7 cellular contexts compared by ENCODE assay signal in the genomic region with DNA sequence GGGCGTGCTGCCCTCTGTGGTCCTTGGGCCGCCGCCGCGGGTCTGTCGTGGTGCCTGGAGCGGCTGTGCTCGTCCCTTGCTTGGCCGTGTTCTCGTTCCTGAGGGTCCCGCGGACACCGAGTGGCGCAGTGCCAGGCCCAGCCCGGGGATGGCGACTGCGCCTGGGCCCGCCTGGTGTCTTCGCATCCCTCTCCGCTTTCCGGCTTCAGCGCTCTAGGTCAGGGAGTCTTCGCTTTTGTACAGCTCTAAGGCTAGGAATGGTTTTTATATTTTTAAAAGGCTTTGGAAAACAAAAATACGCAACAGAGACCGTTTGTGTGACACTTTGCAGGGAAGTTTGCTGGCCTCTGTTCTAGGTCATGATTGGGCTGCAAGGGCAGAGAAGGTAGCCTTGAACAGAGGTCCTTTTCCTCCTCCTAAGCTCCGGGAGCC. TPM values are rescaled to one million over a fixed set of nuclear protein-coding genes. Genes with fewer than 3 reads are reported as not detected.
DNase-seq lines count a peak whose midpoint lies in the region; ATAC-seq and TF ChIP-seq lines count a peak whose summit lies in the region.

No MANE protein-coding gene starts in this region.

- H3K9me3 ChIP-seq in neuron (ENCODE audit: low read length): no peaks in the 10 kb centered on the region

- peak overlapping the region; percentile 72 for H3K4me3 ChIP-seq in neuron (ENCODE audit: low read length)

- POLR2A ChIA-PET in WTC11 (lab: Charles Lee): no interaction called here

- H3K4me1 Mint-ChIP-seq in WTC11: peaks cover 33% of the 10 kb centered on the region

- DNase-seq in GM03348 (ENCODE audit: low spot score) (peak; percentile 16), HK-2 (ENCODE audit: unreplicated experiment) (peak; percentile 35), WTC11 (ENCODE audit: low spot score) (peak; percentile 41), foreskin melanocyte (peak; percentile 13), SIG-M5 treated with dmso at 0.1 percent for 504 hours (lab: John Stamatoyannopoulos, UW; ENCODE audit: unreplicated experiment) (no peak)

- no peak for TF ChIP-seq CTCF in WTC11 (IDR thresholded peaks at IDR 0.05)

- H3K9me3 Mint-ChIP-seq in WTC11: peaks cover 2% of the 10 kb centered on the region; the same call in 1 of the 2 replicates

- ATAC-seq in GM21390 (IDR thresholded peaks at IDR 0.05; ENCODE audit: unreplicated experiment) (peak; percentile 31), WTC11 (peak; percentile 34)

- no peaks in the 10 kb centered on the region for H3K27me3 Mint-ChIP-seq in WTC11 (ENCODE audit: low read depth)

- H3K27me3 ChIP-seq in neuron (ENCODE audit: insufficient read depth, low read length): no peaks in the 10 kb centered on the region

- H3K4me1 ChIP-seq in neuron (ENCODE audit: insufficient read depth, low read length): peaks cover 8% of the 10 kb centered on the region

- CTCF ChIA-PET in WTC11 (lab: Charles Lee): no interaction called here

- H3K27ac Mint-ChIP-seq in WTC11: no peak overlapping the region

- H3K4me3 Mint-ChIP-seq in WTC11: peak overlapping the region; percentile 92

- H3K36me3 Mint-ChIP-seq in WTC11: peaks cover 25% of the 10 kb centered on the region

- H3K36me3 ChIP-seq in neuron (ENCODE audit: insufficient read depth, low read length): peaks cover 16% of the 10 kb centered on the region

- peak overlapping the region; percentile 88 for H2AFZ ChIP-seq in neuron (ENCODE audit: low read depth, low read length)

TF ChIP-seq in WTC11, 78 proteins besides CTCF, POLR2A, EP300 and RAD21:
- no peak for TF ChIP-seq ELF4 (CRISPR knock-in tag; IDR thresholded peaks at IDR 0.05; ENCODE audit: low read depth)
- TF ChIP-seq, protein P1, sequence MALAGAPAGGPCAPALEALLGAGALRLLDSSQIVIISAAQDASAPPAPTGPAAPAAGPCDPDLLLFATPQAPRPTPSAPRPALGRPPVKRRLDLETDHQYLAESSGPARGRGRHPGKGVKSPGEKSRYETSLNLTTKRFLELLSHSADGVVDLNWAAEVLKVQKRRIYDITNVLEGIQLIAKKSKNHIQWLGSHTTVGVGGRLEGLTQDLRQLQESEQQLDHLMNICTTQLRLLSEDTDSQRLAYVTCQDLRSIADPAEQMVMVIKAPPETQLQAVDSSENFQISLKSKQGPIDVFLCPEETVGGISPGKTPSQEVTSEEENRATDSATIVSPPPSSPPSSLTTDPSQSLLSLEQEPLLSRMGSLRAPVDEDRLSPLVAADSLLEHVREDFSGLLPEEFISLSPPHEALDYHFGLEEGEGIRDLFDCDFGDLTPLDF (CRISPR knock-in tag; IDR thresholded peaks at IDR 0.05): no peak
- TF ChIP-seq KAT7 (CRISPR knock-in tag; IDR thresholded peaks at IDR 0.05; ENCODE audit: borderline replicate concordance): 0 out of 2 replicates have a peak, but pooled peaks have one; percentile 39
- TF ChIP-seq FOXJ3 (CRISPR knock-in tag; IDR thresholded peaks at IDR 0.05; ENCODE audit: borderline replicate concordance): no peak
- 0 out of 2 replicates have a peak, but pooled peaks have one; percentile 1 for TF ChIP-seq FOXP1 (CRISPR knock-in tag; IDR thresholded peaks at IDR 0.05; ENCODE audit: borderline replicate concordance)
- TF ChIP-seq TEAD4 (CRISPR knock-in tag; IDR thresholded peaks at IDR 0.05): no peak

RNA-seq across cellular contexts. Expression of a gene that starts 0.7 kb away (rescaled TPM):
- total RNA-seq in WTC11 (2021): 181 to 206 TPM (median 201 TPM) in 3 replicates
